In genomic region chr12:68646484-68646883, GRCh38 we compare ENCODE assay signal across 19 cellular contexts.
"Had no signal": no experiment of that assay in that cellular context is flagged by ENCODE, and none has a peak within 500 bp of the region (broad histone marks: within the 10 kb centered on the region; RNA-seq: fewer than 3 reads in every experiment).

No MANE protein-coding gene starts in this region.

- H3K27ac Mint-ChIP-seq: activated CD4-positive, alpha-beta T cell treated with anti-CD3 and anti-CD28 coated beads for 36 hours; nephron; progenitor cell of endocrine pancreas; stimulated activated naive B cell treated with anti-CD40 and anti-IgM and Interleukin-4, amounts not matched to agents 10 μg/mL and 1 μg/mL and 100 μg/mL, for 72 hours had no signal

- H3K27me3 Mint-ChIP-seq: activated CD4-positive, alpha-beta T cell treated with anti-CD3 and anti-CD28 coated beads for 36 hours; progenitor cell of endocrine pancreas; stimulated activated naive B cell treated with anti-CD40 and anti-IgM and Interleukin-4, amounts not matched to agents 10 μg/mL and 1 μg/mL and 100 μg/mL, for 72 hours had no signal

- H3K27ac ChIP-seq: brain microvascular endothelial cell, heart left ventricle, right atrium auricular region, thyroid gland, vagina had no signal

- DNase-seq: activated CD4-positive, alpha-beta T cell treated with anti-CD3 and anti-CD28 coated beads for 36 hours; activated effector memory CD4-positive, alpha-beta T cell treated with Interleukin-2 at 50 U/mL for 16 hours; anterior cingulate cortex; brain microvascular endothelial cell; cortex of kidney; effector CD8-positive, alpha-beta T cell; foreskin melanocyte; heart left ventricle; mucosa of descending colon; occipital lobe; stimulated activated CD4-positive, alpha-beta T cell treated with anti-CD3 and anti-CD28 coated beads, Interleukin-2, amount 100 ng/mL, for 48 hours; stimulated activated naive B cell treated with anti-CD40 and anti-IgM and Interleukin-4, amounts not matched to agents 10 μg/mL and 1 μg/mL and 100 μg/mL, for 72 hours; T-helper 2 cell; thyroid gland had no signal

- H3K27me3 ChIP-seq: brain microvascular endothelial cell, heart left ventricle, right atrium auricular region, thyroid gland, vagina had no signal

- ATAC-seq: activated CD4-positive, alpha-beta T cell treated with anti-CD3 and anti-CD28 coated beads for 36 hours; activated naive CD4-positive, alpha-beta T cell treated with anti-CD3 and anti-CD28 coated beads, Interleukin-2, amount 50 U/mL, for 72 hours; mucosa of descending colon; stimulated activated naive B cell treated with anti-CD40 and anti-IgM and Interleukin-4, amounts not matched to agents 10 μg/mL and 1 μg/mL and 100 μg/mL, for 72 hours had no signal

- H3K9me3 ChIP-seq: heart left ventricle, mucosa of descending colon, right atrium auricular region, thyroid gland, vagina had no signal

- H3K4me3 Mint-ChIP-seq: activated CD4-positive, alpha-beta T cell treated with anti-CD3 and anti-CD28 coated beads for 36 hours; nephron; stimulated activated naive B cell treated with anti-CD40 and anti-IgM and Interleukin-4, amounts not matched to agents 10 μg/mL and 1 μg/mL and 100 μg/mL, for 72 hours had no signal

- H3K4me3 ChIP-seq: heart left ventricle, mucosa of descending colon, right atrium auricular region, thyroid gland, vagina had no signal

- H3K9me3 Mint-ChIP-seq: activated naive CD4-positive, alpha-beta T cell treated with anti-CD3 and anti-CD28 coated beads, Interleukin-2, amount 50 U/mL, for 72 hours; nephron; stimulated activated naive B cell treated with anti-CD40 and anti-IgM and Interleukin-4, amounts not matched to agents 10 μg/mL and 1 μg/mL and 100 μg/mL, for 72 hours had no signal

- H3K4me1 Mint-ChIP-seq: nephron had no signal
